Comparison of ENCODE assay signal across 8 cellular contexts in the genomic region with DNA sequence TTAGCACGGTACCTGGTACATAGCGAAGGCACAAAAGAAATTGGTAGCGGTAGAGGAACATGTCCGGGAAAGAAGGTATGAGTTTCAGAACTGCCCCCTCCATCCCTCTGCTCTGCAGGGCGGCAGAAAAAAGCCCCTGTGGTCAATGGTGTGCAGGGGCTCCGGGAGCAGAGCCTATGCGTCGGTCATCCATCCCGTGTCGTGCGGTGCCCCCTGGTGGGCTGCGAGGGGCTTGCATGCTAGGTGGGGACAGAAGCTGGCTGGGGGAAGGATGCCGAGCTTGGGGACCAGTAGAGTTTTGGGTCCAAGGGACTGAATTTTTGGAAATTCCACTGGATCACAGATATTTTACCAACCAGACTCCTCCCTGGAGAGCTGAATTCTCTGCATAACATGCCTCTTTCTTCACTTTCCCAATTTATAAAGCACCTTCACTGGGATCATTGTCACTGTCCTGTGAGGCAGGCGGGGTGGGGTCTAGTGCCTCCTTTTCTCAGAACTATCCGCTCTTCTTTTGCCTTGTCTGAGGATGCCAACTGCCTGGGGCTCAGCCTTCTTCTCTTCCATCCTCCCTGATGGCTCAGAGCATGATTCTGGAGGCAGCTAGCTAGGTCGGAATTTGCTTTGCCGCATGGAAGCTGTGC.
A peak's percentile ranks its signal among the peaks of the same experiment; 100 is the strongest.
DNase-seq lines count a peak whose midpoint lies in the region; ATAC-seq and TF ChIP-seq lines count a peak whose summit lies in the region.

No MANE protein-coding gene starts in this region.

- DNase-seq in GM03348 (ENCODE audit: low spot score) (peak; percentile 86), KG1 (lab: John Stamatoyannopoulos, UW) (peak; percentile 13), T follicular helper cell (ENCODE audit: low read depth) (peak; percentile 33), ascending aorta (ENCODE audit: low spot score in 2 of 2) (peak in 1 of 2 donors; percentile 74), hypothalamus (lab: John Stamatoyannopoulos, UW) (peak in 50 of 51 donors; percentile 6 to 85 (median 60)), spleen (peak; percentile 86), mesenteric fat pad (ENCODE audit: low spot score) (no peak)

- H3K27ac ChIP-seq in ascending aorta, result no peak overlapping the region
- no peak overlapping the region for H3K27ac ChIP-seq in spleen

- WGBS in spleen, 5 donors, result 35 to 39% (median 37%) methylated on average over 17 of the region's 17 CpGs

- peak; percentile 63 to 68 (median 68) for TF ChIP-seq CTCF in ascending aorta (IDR thresholded peaks at IDR 0.05)
- peak; percentile 65 to 92 (median 82) for TF ChIP-seq CTCF in spleen (IDR thresholded peaks at IDR 0.05 in 8 of 11, conservative IDR thresholded peaks at IDR 0.05 in 3 of 11)

- no peak for ATAC-seq in HG03095 (IDR thresholded peaks at IDR 0.05; ENCODE audit: unreplicated experiment)

- H3K27me3 ChIP-seq in ascending aorta (no peaks in the 10 kb centered on the region), spleen (replicated peaks in 1 of 7) (peaks cover 0 to 6% (median 0%) of the 10 kb centered on the region in 7 donors)

- H3K36me3 ChIP-seq in ascending aorta, result no peaks in the 10 kb centered on the region
- H3K36me3 ChIP-seq in spleen, result no peaks in the 10 kb centered on the region

- no peak for TF ChIP-seq POLR2A in spleen (IDR thresholded peaks at IDR 0.05)

- intact Hi-C loops in ascending aorta (cut with DNase I), result loop anchor here (1.0 kb wide), 1 partner anchor 210 kb away; no protein-coding TSS in a partner anchor
- intact Hi-C loops in spleen (cut with DNase I; ENCODE audit: low total_unique reads), result loop anchor here (2.0 kb wide), 1 partner anchor 209 kb away; no protein-coding TSS in a partner anchor

- H3K9me3 ChIP-seq in ascending aorta (no peaks in the 10 kb centered on the region), spleen (no peaks in the 10 kb centered on the region)

- H3K4me3 ChIP-seq in ascending aorta, result no peak overlapping the region
- H3K4me3 ChIP-seq in spleen, result no peak overlapping the region

- H3K4me1 ChIP-seq in ascending aorta (no peaks in the 10 kb centered on the region), spleen (peaks cover 0 to 6% (median 0%) of the 10 kb centered on the region in 6 donors)
